In genomic region chr1:224431726-224432125, GRCh38 we compare ENCODE assay signal across 8 cellular contexts. TPM values are rescaled to one million over a fixed set of nuclear protein-coding genes. Genes with fewer than 3 reads are reported as not detected.
DNase-seq lines count a peak whose midpoint lies in the region; ATAC-seq, FAIRE-seq and TF ChIP-seq lines count a peak whose summit lies in the region.

No MANE protein-coding gene starts in this region.

- no peak overlapping the region for H3K27ac ChIP-seq in CD8-positive, alpha-beta T cell (ENCODE audit: low read depth, low read length)
- H3K27ac ChIP-seq in neutrophil (peak overlapping the region; percentile 98), aorta (ENCODE audit: low read depth in 1 of 2, low read length in 2 of 2) (peak overlapping the region in 1 of 2 donors; percentile 9)

- ATAC-seq in CD8-positive, alpha-beta T cell: no peak
- no peak for ATAC-seq in effector memory CD8-positive, alpha-beta T cell (replicated peaks)
- ATAC-seq in aorta (ENCODE audit: low FRiP score): no peak
- no peak for ATAC-seq in GM18511 (IDR thresholded peaks at IDR 0.05; ENCODE audit: unreplicated experiment)

- no peak for TF ChIP-seq CTCF in CD8-positive, alpha-beta T cell (IDR thresholded peaks at IDR 0.05)
- no peak for TF ChIP-seq CTCF in NB4 (IDR thresholded peaks at IDR 0.05; ENCODE audit: low read depth, low read length)
- no peak for TF ChIP-seq CTCF in neutrophil (IDR thresholded peaks at IDR 0.05)

- H3K27me3 Mint-ChIP-seq in CD8-positive, alpha-beta T cell (ENCODE audit: low read depth): no peaks in the 10 kb centered on the region
- H3K27me3 Mint-ChIP-seq in effector memory CD8-positive, alpha-beta T cell: no peaks in the 10 kb centered on the region

- WGBS in aorta, 2 donors: 4 to 6% methylated on average over 2 of the region's 2 CpGs

- no peak for TF ChIP-seq POLR2A in NB4 (IDR thresholded peaks at IDR 0.05; ENCODE audit: extremely low read depth, insufficient read length)

- peaks cover 57% of the 10 kb centered on the region for H3K4me1 ChIP-seq in CD8-positive, alpha-beta T cell (ENCODE audit: insufficient read depth, low read length)
- H3K4me1 ChIP-seq in neutrophil (ENCODE audit: control insufficient read depth in 1 of 2, insufficient read depth in 1 of 2, low read depth in 1 of 2, low read length in 1 of 2) (peaks cover 49 to 59% of the 10 kb centered on the region in 2 experiments), aorta (ENCODE audit: control insufficient read depth in 1 of 2, insufficient read depth in 2 of 2, low read length in 2 of 2) (peaks cover 0 to 4% of the 10 kb centered on the region in 2 donors)

- peaks cover 69% of the 10 kb centered on the region for H3K4me1 Mint-ChIP-seq in CD8-positive, alpha-beta T cell (ENCODE audit: low read depth)
- peaks cover 40 to 70% of the 10 kb centered on the region in 2 donors for H3K4me1 Mint-ChIP-seq in effector memory CD8-positive, alpha-beta T cell (ENCODE audit: low read depth in 2 of 2)

- no peak for DNase-seq in CD8-positive, alpha-beta T cell
- DNase-seq in NB4 (ENCODE audit: low read depth): no peak
- no peak for DNase-seq in effector memory CD8-positive, alpha-beta T cell
- no peak for DNase-seq in aorta
- no peak for DNase-seq in HTR-8/SVneo (ENCODE audit: insufficient read length, low spot score)
- DNase-seq in DMS153 (lab: John Stamatoyannopoulos, UW): no peak

- FAIRE-seq in HTR-8/SVneo (lab: Jason Lieb, UNC): no peak

- H3K36me3 ChIP-seq in CD8-positive, alpha-beta T cell (ENCODE audit: insufficient read depth, low read length): no peaks in the 10 kb centered on the region
- H3K36me3 ChIP-seq in neutrophil (peaks cover 16% of the 10 kb centered on the region), aorta (ENCODE audit: control insufficient read depth in 1 of 2, insufficient read depth in 2 of 2, low read length in 1 of 2) (no peaks in the 10 kb centered on the region)

- intact Hi-C loops in CD8-positive, alpha-beta T cell (cut with DNase I, micrococcal nuclease): loop anchor here (2.0 to 10.0 kb wide), 6 partner anchors 13 to 1839 kb away; partner anchors contain the start of genes AIDA (in 1 of the 2), BROX (in 1 of the 2), CAPN2 (in 1 of the 2) and DEGS1 (in 1 of the 2)
- intact Hi-C loops in aorta (cut with DNase I): no loop called here

- POLR2A ChIA-PET in CD8-positive, alpha-beta T cell (lab: Charles Lee): interaction anchor here (0.6 to 1.5 kb wide), 9 partner anchors 14 to 563 kb away, joined by 3 to 5 read pairs (median 3); partner anchors contain the start of gene DEGS1

- no peaks in the 10 kb centered on the region for H3K9me3 ChIP-seq in CD8-positive, alpha-beta T cell (ENCODE audit: low read length)
- H3K9me3 ChIP-seq in neutrophil (no peaks in the 10 kb centered on the region), aorta (ENCODE audit: control insufficient read depth, low read length) (no peaks in the 10 kb centered on the region)

- no peaks in the 10 kb centered on the region for H3K27me3 ChIP-seq in CD8-positive, alpha-beta T cell (ENCODE audit: insufficient read depth, low read length)
- H3K27me3 ChIP-seq in neutrophil (no peaks in the 10 kb centered on the region), aorta (ENCODE audit: control insufficient read depth in 1 of 2, insufficient read depth in 2 of 2, low read length in 1 of 2) (no peaks in the 10 kb centered on the region)

- peaks cover 45% of the 10 kb centered on the region for H3K36me3 Mint-ChIP-seq in CD8-positive, alpha-beta T cell
- H3K36me3 Mint-ChIP-seq in effector memory CD8-positive, alpha-beta T cell (ENCODE audit: insufficient read depth): peaks cover 73% of the 10 kb centered on the region

- no peaks in the 10 kb centered on the region for H3K9me3 Mint-ChIP-seq in CD8-positive, alpha-beta T cell
- no peaks in the 10 kb centered on the region for H3K9me3 Mint-ChIP-seq in effector memory CD8-positive, alpha-beta T cell

- peak overlapping the region; percentile 11 for H3K27ac Mint-ChIP-seq in CD8-positive, alpha-beta T cell
- H3K27ac Mint-ChIP-seq in effector memory CD8-positive, alpha-beta T cell: peak overlapping the region in 1 of 2 donors; percentile 98

- peak overlapping the region; percentile 88 for H3K4me3 Mint-ChIP-seq in CD8-positive, alpha-beta T cell
- H3K4me3 Mint-ChIP-seq in effector memory CD8-positive, alpha-beta T cell: peak overlapping the region; percentile 89 to 91

- peak overlapping the region; percentile 12 for H3K4me3 ChIP-seq in CD8-positive, alpha-beta T cell (ENCODE audit: low read depth, low read length)
- H3K4me3 ChIP-seq in NB4 (ENCODE audit: low read depth, low read length) (peak overlapping the region; percentile 82), neutrophil (ENCODE audit: low read depth in 1 of 2, low read length in 1 of 2) (peak overlapping the region; percentile 90 to 93), aorta (ENCODE audit: low read length in 2 of 2) (no peak overlapping the region)

- CTCF ChIA-PET in CD8-positive, alpha-beta T cell (lab: Charles Lee): interaction anchor here (0.9 to 1.9 kb wide), 3 partner anchors 11 to 25 kb away, joined by 3 to 4 read pairs (median 3); no protein-coding TSS in a partner anchor

RNA-seq across cellular contexts. Expression of gene WDR26, which starts 2.9 kb away (rescaled TPM):
- 100 to 1,000 TPM; 176 to 181 TPM for total RNA-seq in CD8-positive, alpha-beta T cell
- total RNA-seq in aorta: 10 to 100 TPM; 80.7 to 94.7 TPM
- polyA plus RNA-seq in aorta: 10 to 100 TPM; 20.2 to 34.2 TPM

Comparison
In these comparisons a context has a peak if more than half of its experiments do, and no peak if none do; other contexts are left out.
1. H3K4me3 ChIP-seq: peak in CD8-positive, alpha-beta T cell (single experiment), NB4 (single experiment) and neutrophil (2 of 2); none in aorta (0 of 2).
2. intact Hi-C loops: an anchor here in CD8-positive, alpha-beta T cell (2.0 to 10.0 kb wide); none called in aorta.